29 cellular contexts compared by ENCODE assay signal in the genomic region with DNA sequence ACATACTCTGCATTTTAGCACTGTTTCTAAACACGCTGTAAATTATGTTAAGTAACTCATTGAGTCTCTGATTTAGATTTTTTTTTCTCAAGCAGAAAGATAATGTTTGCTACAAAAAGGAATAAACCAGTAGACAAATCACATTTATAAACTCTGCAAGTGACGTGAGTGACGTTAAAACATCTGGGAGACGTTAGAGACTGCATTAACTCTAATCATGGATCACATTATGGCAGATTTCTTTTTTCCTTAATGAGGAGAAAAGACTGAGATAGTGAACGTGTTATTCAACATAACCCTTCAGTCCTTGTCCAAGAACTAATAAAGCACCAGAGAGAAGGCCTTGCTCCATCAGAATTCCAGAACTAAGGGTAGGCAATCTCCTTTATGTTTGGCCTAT. TPM values are rescaled to one million over a fixed set of nuclear protein-coding genes. Genes with fewer than 3 reads are reported as not detected.
"Had no signal": no experiment of that assay in that cellular context is flagged by ENCODE, and none has a peak within 500 bp of the region (broad histone marks: within the 10 kb centered on the region; RNA-seq: fewer than 3 reads in every experiment).

No MANE protein-coding gene starts in this region.

- H3K4me3 Mint-ChIP-seq: naive thymus-derived CD4-positive, alpha-beta T cell; natural killer cell treated with Interleukin-12 subunit alpha and Interleukin-12 subunit beta and Interleukin-15 and Interleukin-18, amount 100 ng/mL, for 72 hours; neural crest cell; stimulated activated memory B cell treated with anti-CD40 and anti-IgM and Interleukin-4, amounts not matched to agents 10 μg/mL and 1 μg/mL and 100 μg/mL, for 72 hours; stimulated activated naive CD8-positive, alpha-beta T cell treated with anti-CD3 and anti-CD28 coated beads, Interleukin-15, amount 100 ng/mL, for 72 hours; type B pancreatic cell had no signal

- H3K9me3 ChIP-seq: left ventricle myocardium inferior, mucosa of descending colon, pancreas, prostate gland, tibial nerve, uterus had no signal

- H3K36me3 ChIP-seq: left ventricle myocardium inferior, pancreas, prostate gland, spleen, tibial nerve, uterus had no signal

- DNase-seq: hypothalamus; islet precursor cell; left ventricle myocardium inferior; mesendoderm; midbrain; mucosa of descending colon; naive thymus-derived CD4-positive, alpha-beta T cell; nucleus accumbens; pancreas; posterior cingulate gyrus; retina; right cardiac atrium; spleen; stimulated activated CD4-positive, alpha-beta T cell treated with anti-CD3 and anti-CD28 coated beads, Interleukin-2, amount 100 ng/mL, for 48 hours; stimulated activated CD4-positive, alpha-beta T cell treated with anti-CD3 and anti-CD28 coated beads, Interleukin-4, amount 100 ng/mL, for 4 hours; stimulated activated CD8-positive, alpha-beta memory T cell treated with anti-CD3 and anti-CD28 coated beads, Interleukin-4, amount 100 ng/mL, for 48 hours; stimulated activated naive CD4-positive, alpha-beta T cell treated with Interleukin-2 at 50 U/mL for 16 hours; stimulated activated naive CD8-positive, alpha-beta T cell treated with anti-CD3 and anti-CD28 coated beads, Interleukin-15, amount 100 ng/mL, for 72 hours; substantia nigra; uterus had no signal

- H3K36me3 Mint-ChIP-seq: naive thymus-derived CD4-positive, alpha-beta T cell; natural killer cell treated with Interleukin-12 subunit alpha and Interleukin-12 subunit beta and Interleukin-15 and Interleukin-18, amount 100 ng/mL, for 72 hours; stimulated activated memory B cell treated with anti-CD40 and anti-IgM and Interleukin-4, amounts not matched to agents 10 μg/mL and 1 μg/mL and 100 μg/mL, for 72 hours had no signal

- H3K4me3 ChIP-seq: left ventricle myocardium inferior, lung, mucosa of descending colon, pancreas, prostate gland, skin epidermis, spleen, tibial nerve, uterus had no signal

- H3K27me3 ChIP-seq: pancreas, spleen, tibial nerve, uterus had no signal

- H3K27me3 Mint-ChIP-seq: natural killer cell treated with Interleukin-12 subunit alpha and Interleukin-12 subunit beta and Interleukin-15 and Interleukin-18, amount 100 ng/mL, for 72 hours; stimulated activated memory B cell treated with anti-CD40 and anti-IgM and Interleukin-4, amounts not matched to agents 10 μg/mL and 1 μg/mL and 100 μg/mL, for 72 hours; stimulated activated naive CD8-positive, alpha-beta T cell treated with anti-CD3 and anti-CD28 coated beads, Interleukin-15, amount 100 ng/mL, for 72 hours; type B pancreatic cell had no signal

- H3K27ac Mint-ChIP-seq: naive thymus-derived CD4-positive, alpha-beta T cell; natural killer cell treated with Interleukin-12 subunit alpha and Interleukin-12 subunit beta and Interleukin-15 and Interleukin-18, amount 100 ng/mL, for 72 hours; stimulated activated memory B cell treated with anti-CD40 and anti-IgM and Interleukin-4, amounts not matched to agents 10 μg/mL and 1 μg/mL and 100 μg/mL, for 72 hours; stimulated activated naive CD8-positive, alpha-beta T cell treated with anti-CD3 and anti-CD28 coated beads, Interleukin-15, amount 100 ng/mL, for 72 hours; type B pancreatic cell had no signal

- H3K4me1 ChIP-seq: left ventricle myocardium inferior, pancreas, prostate gland, spleen, tibial nerve, uterus had no signal

- H3K27ac ChIP-seq: left ventricle myocardium inferior, pancreas, prostate gland, skin epidermis, tibial nerve, uterus had no signal

- H3K4me1 Mint-ChIP-seq: naive thymus-derived CD4-positive, alpha-beta T cell; stimulated activated memory B cell treated with anti-CD40 and anti-IgM and Interleukin-4, amounts not matched to agents 10 μg/mL and 1 μg/mL and 100 μg/mL, for 72 hours; stimulated activated naive CD8-positive, alpha-beta T cell treated with anti-CD3 and anti-CD28 coated beads, Interleukin-15, amount 100 ng/mL, for 72 hours had no signal

- H3K9me3 Mint-ChIP-seq: naive thymus-derived CD4-positive, alpha-beta T cell; stimulated activated memory B cell treated with anti-CD40 and anti-IgM and Interleukin-4, amounts not matched to agents 10 μg/mL and 1 μg/mL and 100 μg/mL, for 72 hours; stimulated activated naive CD8-positive, alpha-beta T cell treated with anti-CD3 and anti-CD28 coated beads, Interleukin-15, amount 100 ng/mL, for 72 hours; type B pancreatic cell had no signal

- FAIRE-seq: pancreas had no signal

- ATAC-seq: mucosa of descending colon; naive thymus-derived CD4-positive, alpha-beta T cell; natural killer cell treated with Interleukin-12 subunit alpha and Interleukin-12 subunit beta and Interleukin-15 and Interleukin-18, amount 100 ng/mL, for 72 hours; pancreas; right cardiac atrium; sciatic nerve; stimulated activated memory B cell treated with anti-CD40 and anti-IgM and Interleukin-4, amounts not matched to agents 10 μg/mL and 1 μg/mL and 100 μg/mL, for 72 hours; stimulated activated naive CD8-positive, alpha-beta T cell treated with anti-CD3 and anti-CD28 coated beads, Interleukin-15, amount 100 ng/mL, for 72 hours had no signal

RNA-seq across cellular contexts. Expression of a gene that starts 31.0 kb away (rescaled TPM):
- total RNA-seq: naive thymus-derived CD4-positive, alpha-beta T cell; natural killer cell treated with Interleukin-12 subunit alpha and Interleukin-12 subunit beta and Interleukin-15 and Interleukin-18, amount 100 ng/mL, for 72 hours had no signal
